ENCODE assay signal across 15 cellular contexts in the genomic region with DNA sequence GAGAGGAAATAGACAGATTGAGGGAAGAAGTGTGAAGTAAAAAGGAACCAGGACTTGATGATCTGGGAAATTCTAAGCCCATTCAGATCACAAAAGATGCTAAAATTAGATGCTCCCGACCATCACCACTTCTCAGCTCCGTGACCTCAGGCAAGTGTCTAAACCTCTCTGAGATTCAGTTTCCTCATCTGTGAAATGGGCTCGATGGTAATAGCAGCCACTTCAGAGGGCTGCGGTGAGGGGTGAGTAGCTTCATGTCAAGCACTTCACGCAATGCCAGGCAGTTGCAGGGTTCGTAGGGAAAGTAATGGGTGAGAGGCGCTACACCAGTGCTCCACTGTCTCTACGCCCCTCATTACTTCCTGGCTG. TPM values are rescaled to one million over a fixed set of nuclear protein-coding genes. Genes with fewer than 3 reads are reported as not detected.
DNase-seq lines count a peak whose midpoint lies in the region; ATAC-seq and TF ChIP-seq lines count a peak whose summit lies in the region.
"Had no signal": no experiment of that assay in that cellular context is flagged by ENCODE, and none has a peak within 500 bp of the region (broad histone marks: within the 10 kb centered on the region; RNA-seq: fewer than 3 reads in every experiment).

No MANE protein-coding gene starts in this region.

- H3K36me3 ChIP-seq in heart right ventricle (no peaks in the 10 kb centered on the region), esophagus squamous epithelium (no peaks in the 10 kb centered on the region), transverse colon (no peaks in the 10 kb centered on the region)
- H3K36me3 ChIP-seq: SJCRH30 had no signal

- POLR2A ChIA-PET in activated CD8-positive, alpha-beta T cell treated with anti-CD3 and anti-CD28 coated beads, Interleukin-2, amount 10 ng/mL, durations not matched to agents 7 days and 5 days (lab: Charles Lee), result no interaction called here

- no peak for ATAC-seq in Right ventricle myocardium inferior
- no peak for ATAC-seq in heart right ventricle
- no peak for ATAC-seq in activated CD8-positive, alpha-beta T cell treated with anti-CD3 and anti-CD28 coated beads, Interleukin-2, amount 10 ng/mL, durations not matched to agents 7 days and 5 days
- no peak for ATAC-seq in GM19397 (IDR thresholded peaks at IDR 0.05; ENCODE audit: unreplicated experiment)
- ATAC-seq: activated CD4-positive, CD25-positive, alpha-beta regulatory T cell treated with anti-CD3 and anti-CD28 coated beads, Interleukin-2, amount 50 U/mL, for 24 hours had no signal

- H3K27ac ChIP-seq in heart right ventricle (peak overlapping the region in 1 of 10 donors; percentile 100), esophagus squamous epithelium (peak overlapping the region in 3 of 4 donors; percentile 76 to 100 (median 98)), transverse colon (peak overlapping the region; percentile 65 to 100 (median 88))
- H3K27ac ChIP-seq: SJCRH30 had no signal

- H3K4me3 ChIP-seq in heart right ventricle (no peak overlapping the region), esophagus squamous epithelium (no peak overlapping the region), transverse colon (no peak overlapping the region)
- H3K4me3 ChIP-seq: SJCRH30 had no signal

- H3K27ac Mint-ChIP-seq in activated CD8-positive, alpha-beta T cell treated with anti-CD3 and anti-CD28 coated beads, Interleukin-2, amount 10 ng/mL, durations not matched to agents 7 days and 5 days, result no peak overlapping the region

- H3K27me3 Mint-ChIP-seq in activated CD8-positive, alpha-beta T cell treated with anti-CD3 and anti-CD28 coated beads, Interleukin-2, amount 10 ng/mL, durations not matched to agents 7 days and 5 days (ENCODE audit: low read depth), result peaks cover 18% of the 10 kb centered on the region

- no peak for TF ChIP-seq EP300 in transverse colon (IDR thresholded peaks at IDR 0.05; ENCODE audit: low read depth)

- DNase-seq in Right ventricle myocardium inferior (ENCODE audit: missing footprints) (peak; percentile 6), heart right ventricle (no peak), esophagus squamous epithelium (lab: John Stamatoyannopoulos, UW) (no peak), transverse colon (no peak), SW 1271 (lab: John Stamatoyannopoulos, UW) (no peak), dedifferentiated amniotic fluid mesenchymal stem cell (ENCODE audit: extremely low spot score) (no peak)
- peak; percentile 40 for DNase-seq in activated CD8-positive, alpha-beta T cell treated with anti-CD3 and anti-CD28 coated beads, Interleukin-2, amount 10 ng/mL, durations not matched to agents 7 days and 5 days
- DNase-seq: amniotic stem cell; effector CD8-positive, alpha-beta T cell; GDM1; NCI-H1436; NCI-H774; SJCRH30 had no signal

- H3K9me3 ChIP-seq in heart right ventricle (peaks cover 0 to 12% (median 0%) of the 10 kb centered on the region in 11 donors), esophagus squamous epithelium (no peaks in the 10 kb centered on the region), transverse colon (no peaks in the 10 kb centered on the region)
- H3K9me3 ChIP-seq: SJCRH30 had no signal

- 75 to 77% methylated on average over 8 of the region's 8 CpGs for WGBS in heart right ventricle, 2 donors
- WGBS in esophagus squamous epithelium, 2 donors, result 70 to 71% methylated on average over 4 to 8 of the region's 8 CpGs
- 40 to 70% methylated on average over 2 to 8 of the region's 8 CpGs for WGBS in transverse colon (ENCODE audit: low coverage in 1 of 2), 2 donors

- in situ Hi-C loops in transverse colon (cut with MboI; ENCODE audit: low pct_ligation_motif_present in 1 of 4, low pct_unique_long_range_greater_than_20kb in 1 of 4, low sequenced_read_pairs in 3 of 4), result no loop called here

- no peaks in the 10 kb centered on the region for H3K9me3 Mint-ChIP-seq in activated CD8-positive, alpha-beta T cell treated with anti-CD3 and anti-CD28 coated beads, Interleukin-2, amount 10 ng/mL, durations not matched to agents 7 days and 5 days (ENCODE audit: insufficient read depth)

- TF ChIP-seq POLR2A in esophagus squamous epithelium (IDR thresholded peaks at IDR 0.05) (no peak), transverse colon (IDR thresholded peaks at IDR 0.05) (no peak)

- peak overlapping the region; percentile 48 for H3K4me3 Mint-ChIP-seq in activated CD8-positive, alpha-beta T cell treated with anti-CD3 and anti-CD28 coated beads, Interleukin-2, amount 10 ng/mL, durations not matched to agents 7 days and 5 days

- H3K27me3 ChIP-seq in heart right ventricle (peaks cover 0 to 10% (median 0%) of the 10 kb centered on the region in 7 donors), esophagus squamous epithelium (no peaks in the 10 kb centered on the region), transverse colon (no peaks in the 10 kb centered on the region)

- H3K4me1 Mint-ChIP-seq in activated CD8-positive, alpha-beta T cell treated with anti-CD3 and anti-CD28 coated beads, Interleukin-2, amount 10 ng/mL, durations not matched to agents 7 days and 5 days (ENCODE audit: low read depth), result peaks cover 32% of the 10 kb centered on the region

- CTCF ChIA-PET in activated CD8-positive, alpha-beta T cell treated with anti-CD3 and anti-CD28 coated beads, Interleukin-2, amount 10 ng/mL, durations not matched to agents 7 days and 5 days (lab: Charles Lee), result interaction anchor here (1.1 kb wide), 1 partner anchor 115 kb away, joined by 3 read pairs; no protein-coding TSS in a partner anchor

- TF ChIP-seq CTCF in heart right ventricle (IDR thresholded peaks at IDR 0.05) (no peak), esophagus squamous epithelium (IDR thresholded peaks at IDR 0.05) (no peak), transverse colon (IDR thresholded peaks at IDR 0.05) (no peak)

- peaks cover 9 to 32% (median 22%) of the 10 kb centered on the region in 9 donors for H3K4me1 ChIP-seq in heart right ventricle
- peaks cover 22 to 40% (median 26%) of the 10 kb centered on the region in 3 donors for H3K4me1 ChIP-seq in esophagus squamous epithelium
- peaks cover 5 to 26% (median 16%) of the 10 kb centered on the region in 4 donors for H3K4me1 ChIP-seq in transverse colon
- H3K4me1 ChIP-seq: SJCRH30 had no signal

- no peaks in the 10 kb centered on the region for H3K36me3 Mint-ChIP-seq in activated CD8-positive, alpha-beta T cell treated with anti-CD3 and anti-CD28 coated beads, Interleukin-2, amount 10 ng/mL, durations not matched to agents 7 days and 5 days (ENCODE audit: low read depth)

- intact Hi-C loops in Right ventricle myocardium inferior (cut with DNase I), result no loop called here
- intact Hi-C loops in heart right ventricle (cut with DNase I), result loop anchor here in 1 of 10 donors (10.0 kb wide), 1 partner anchor 67 kb away; no protein-coding TSS in a partner anchor
- intact Hi-C loops in esophagus squamous epithelium (cut with DNase I), result no loop called here
- intact Hi-C loops in transverse colon (cut with DNase I; ENCODE audit: low total_unique reads), result no loop called here

RNA-seq across cellular contexts. Expression of gene NFIC, which starts 9.0 kb away (rescaled TPM):
- 164 TPM for total RNA-seq in Right ventricle myocardium inferior
- total RNA-seq in heart right ventricle, result 100 to 1,000 TPM; 132 to 217 (median 161) TPM
- polyA plus RNA-seq in heart right ventricle, result 100 to 1,000 TPM in 1 of 2 donors, 10 to 100 TPM in 1; 52.3 to 147 TPM
- 10 to 100 TPM; 13.4 to 14.0 TPM for total RNA-seq in activated CD8-positive, alpha-beta T cell treated with anti-CD3 and anti-CD28 coated beads, Interleukin-2, amount 10 ng/mL, durations not matched to agents 7 days and 5 days
- 10 to 100 TPM; 40.8 to 80.9 (median 61.0) TPM for total RNA-seq in esophagus squamous epithelium
- total RNA-seq in transverse colon, result 100 to 1,000 TPM in 1 of 4 donors, 10 to 100 TPM in 3; 39.9 to 145 (median 68.1) TPM

Comparison
In these comparisons a context has a peak if more than half of its experiments do, and no peak if none do; other contexts are left out.
1. DNase-seq: peak in Right ventricle myocardium inferior (single experiment) and activated CD8-positive, alpha-beta T cell treated with anti-CD3 and anti-CD28 coated beads, Interleukin-2, amount 10 ng/mL, durations not matched to agents 7 days and 5 days (single experiment); none in heart right ventricle (0 of 2), esophagus squamous epithelium (single experiment), transverse colon (single experiment), SW 1271 (0 of 2) and dedifferentiated amniotic fluid mesenchymal stem cell (single experiment).